In the genomic region with DNA sequence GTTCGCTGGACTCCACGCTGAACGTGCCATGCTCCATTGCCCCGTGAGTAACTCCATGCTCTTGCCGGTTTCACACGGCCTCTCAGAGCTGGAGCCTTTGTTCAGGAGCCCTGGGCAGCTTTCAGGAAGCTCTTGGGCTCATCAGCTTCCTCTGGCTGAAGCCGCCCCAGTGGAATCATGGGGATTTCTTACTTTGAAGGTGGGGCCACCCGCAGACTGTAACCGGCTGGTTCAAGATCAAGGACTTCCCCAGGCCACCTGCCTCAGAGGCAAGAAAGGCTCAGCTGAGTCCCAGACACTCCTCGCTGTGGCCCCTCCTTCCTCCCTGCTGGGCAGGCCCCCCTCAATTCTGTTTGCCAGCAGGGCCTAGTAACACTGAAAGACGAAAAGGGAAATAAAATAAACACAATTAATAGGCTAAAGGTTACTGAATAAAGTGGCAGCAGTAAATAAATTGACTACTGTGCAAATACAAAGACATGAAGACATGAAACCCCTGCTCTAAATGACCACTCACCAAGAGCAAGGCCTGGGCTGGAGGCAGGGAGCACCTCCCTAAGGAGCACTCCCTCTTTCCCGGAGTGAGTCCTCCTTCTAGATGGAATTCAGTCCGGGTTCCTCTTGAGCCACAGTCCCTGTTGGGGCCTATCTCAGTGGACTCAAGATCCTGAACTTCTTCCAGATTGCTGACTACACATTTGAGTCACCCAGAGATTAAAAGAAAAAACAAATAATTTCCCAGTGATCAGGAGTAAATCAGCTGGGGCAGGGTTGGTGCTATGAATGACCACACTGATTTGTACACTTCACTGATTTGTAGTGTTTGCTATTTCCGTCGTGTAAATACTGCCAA, we compare ENCODE assay signal across 8 cellular contexts. TPM values are rescaled to one million over a fixed set of nuclear protein-coding genes. Genes with fewer than 3 reads are reported as not detected.
DNase-seq lines count a peak whose midpoint lies in the region; ATAC-seq and TF ChIP-seq lines count a peak whose summit lies in the region.

No MANE protein-coding gene starts in this region.

- no peak for TF ChIP-seq CTCF in AG04449 (IDR thresholded peaks at IDR 0.05; ENCODE audit: insufficient read depth, low read length, missing control alignments)

- peak; percentile 56 for TF ChIP-seq POLR2A in GM15510 (IDR thresholded peaks at IDR 0.05; ENCODE audit: borderline replicate concordance, extremely low read depth, insufficient read length)

- no peak overlapping the region for H3K4me3 ChIP-seq in AG04449 (ENCODE audit: low read depth, low read length)

- DNase-seq in AG04449 (ENCODE audit: low read depth, low spot score) (peak; percentile 26), NCI-H2029 treated with DMSO at 0.1 percent for 48 hours (lab: John Stamatoyannopoulos, UW) (peak; percentile 32), astrocyte of the hippocampus (ENCODE audit: low read depth, low spot score) (peak; percentile 74), lung microvascular endothelial cell (ENCODE audit: low read depth in 2 of 2) (peak; percentile 55 to 81), NCI-H345 treated with DMSO at 0.1 percent for 48 hours (lab: John Stamatoyannopoulos, UW; ENCODE audit: unreplicated experiment) (no peak), inferior parietal cortex (ENCODE audit: extremely low spot score) (no peak)

- POLR2A ChIA-PET in AG04449 (lab: Yijun Ruan, JAX) = no interaction called here

- CTCF ChIA-PET in AG04449 (lab: Yijun Ruan, JAX) = no interaction called here

- ATAC-seq in HG02759 (IDR thresholded peaks at IDR 0.05; ENCODE audit: unreplicated experiment) = peak; percentile 95

RNA-seq across cellular contexts. Expression of a gene that starts 51.0 kb away (rescaled TPM):
- total RNA-seq in lung microvascular endothelial cell = not detected in 2 replicates

RNA-seq across cellular contexts. Expression of a gene that starts 56.2 kb away (rescaled TPM):
- total RNA-seq in lung microvascular endothelial cell = not detected in 2 replicates

Comparison
In these comparisons a context has a peak if more than half of its experiments do, and no peak if none do; other contexts are left out.
1. DNase-seq: peak in AG04449 (single experiment), NCI-H2029 treated with DMSO at 0.1 percent for 48 hours (single experiment), astrocyte of the hippocampus (single experiment) and lung microvascular endothelial cell (2 of 2); none in NCI-H345 treated with DMSO at 0.1 percent for 48 hours (single experiment) and inferior parietal cortex (single experiment).